Comparison of ENCODE assay signal across 9 cellular contexts in genomic region chr1:203276916-203277535, GRCh38. TPM values are rescaled to one million over a fixed set of nuclear protein-coding genes. Genes with fewer than 3 reads are reported as not detected.
DNase-seq lines count a peak whose midpoint lies in the region; ATAC-seq and TF ChIP-seq lines count a peak whose summit lies in the region.
"Had no signal": no experiment of that assay in that cellular context is flagged by ENCODE, and none has a peak within 500 bp of the region (broad histone marks: within the 10 kb centered on the region; RNA-seq: fewer than 3 reads in every experiment).

No MANE protein-coding gene starts in this region.

- peaks cover 66% of the 10 kb centered on the region for H3K4me1 Mint-ChIP-seq in activated naive CD8-positive, alpha-beta T cell treated with anti-CD3 and anti-CD28 coated beads, Interleukin-2, amount 50 U/mL, for 24 hours

- TF ChIP-seq EP300 in stomach (IDR thresholded peaks at IDR 0.05), result peak; percentile 68

- no peak for ATAC-seq in activated naive CD8-positive, alpha-beta T cell treated with anti-CD3 and anti-CD28 coated beads, Interleukin-2, amount 50 U/mL, for 24 hours
- no peak for ATAC-seq in GM18861 (IDR thresholded peaks at IDR 0.05; ENCODE audit: unreplicated experiment)
- ATAC-seq: WTC11 had no signal

- H3K27ac Mint-ChIP-seq in activated naive CD8-positive, alpha-beta T cell treated with anti-CD3 and anti-CD28 coated beads, Interleukin-2, amount 50 U/mL, for 24 hours, result peak overlapping the region; percentile 26
- H3K27ac Mint-ChIP-seq: WTC11 had no signal

- DNase-seq in NCI-H1092 treated with DMSO at 0.1 percent for 48 hours (lab: John Stamatoyannopoulos, UW), result peak; percentile 74
- no peak for DNase-seq in activated naive CD8-positive, alpha-beta T cell treated with anti-CD3 and anti-CD28 coated beads, Interleukin-2, amount 50 U/mL, for 24 hours
- no peak for DNase-seq in stomach
- DNase-seq in GOT3 (lab: John Stamatoyannopoulos, UW), result no peak
- DNase-seq in DMS 273 treated with DMSO at 0.1 percent for 48 hours (lab: John Stamatoyannopoulos, UW), result no peak

- H3K4me3 ChIP-seq in stomach, result no peak overlapping the region

- intact Hi-C loops in stomach (cut with DNase I; ENCODE audit: low total_unique reads), result no loop called here

- H3K27ac ChIP-seq in layer of hippocampus (ENCODE audit: low read depth, low read length), result peak overlapping the region; percentile 89
- H3K27ac ChIP-seq in stomach, result peak overlapping the region in 4 of 5 donors; percentile 84 to 93 (median 86)

- H3K9me3 ChIP-seq in stomach, result no peaks in the 10 kb centered on the region

- no peaks in the 10 kb centered on the region for H3K9me3 Mint-ChIP-seq in activated naive CD8-positive, alpha-beta T cell treated with anti-CD3 and anti-CD28 coated beads, Interleukin-2, amount 50 U/mL, for 24 hours
- H3K9me3 Mint-ChIP-seq: WTC11 had no signal

- H3K36me3 Mint-ChIP-seq in activated naive CD8-positive, alpha-beta T cell treated with anti-CD3 and anti-CD28 coated beads, Interleukin-2, amount 50 U/mL, for 24 hours (ENCODE audit: low read depth), result no peaks in the 10 kb centered on the region
- H3K36me3 Mint-ChIP-seq: WTC11 had no signal

- H3K27me3 ChIP-seq in layer of hippocampus (ENCODE audit: control insufficient read depth, insufficient read depth, low read length) (no peaks in the 10 kb centered on the region), stomach (no peaks in the 10 kb centered on the region)

- no peak for TF ChIP-seq POLR2A in stomach (IDR thresholded peaks at IDR 0.05)

- H3K4me1 ChIP-seq in stomach, result peaks cover 57 to 83% (median 73%) of the 10 kb centered on the region in 4 donors

- H3K36me3 ChIP-seq in stomach, result no peaks in the 10 kb centered on the region

- TF ChIP-seq CTCF in stomach (IDR thresholded peaks at IDR 0.05), result no peak

- WGBS in stomach, 5 donors, result 72 to 85% (median 84%) methylated on average over 9 of the region's 9 CpGs

- H3K4me3 Mint-ChIP-seq in activated naive CD8-positive, alpha-beta T cell treated with anti-CD3 and anti-CD28 coated beads, Interleukin-2, amount 50 U/mL, for 24 hours, result peak overlapping the region; percentile 20
- H3K4me3 Mint-ChIP-seq: WTC11 had no signal

- no peaks in the 10 kb centered on the region for H3K27me3 Mint-ChIP-seq in activated naive CD8-positive, alpha-beta T cell treated with anti-CD3 and anti-CD28 coated beads, Interleukin-2, amount 50 U/mL, for 24 hours

RNA-seq across cellular contexts. Expression of gene BTG2, which starts 28.3 kb away (rescaled TPM):
- total RNA-seq in stomach, result 100 to 1,000 TPM in 3 of 5 donors, 10 to 100 TPM in 2; 80.2 to 231 (median 113) TPM
- polyA plus RNA-seq in stomach, result 10 to 100 TPM; 46.4 to 78.9 (median 58.6) TPM

RNA-seq across cellular contexts. Expression of gene CHIT1, which starts 47.6 kb away (rescaled TPM):
- total RNA-seq in stomach, result under 1 TPM in 1 of 5 donors, not detected in 4; 0.18 TPM
- polyA plus RNA-seq in stomach, result under 1 TPM in 1 of 3 donors, not detected in 2; 0.05 TPM
- total RNA-seq: pulmonary artery endothelial cell had no signal
